In the genomic region with DNA sequence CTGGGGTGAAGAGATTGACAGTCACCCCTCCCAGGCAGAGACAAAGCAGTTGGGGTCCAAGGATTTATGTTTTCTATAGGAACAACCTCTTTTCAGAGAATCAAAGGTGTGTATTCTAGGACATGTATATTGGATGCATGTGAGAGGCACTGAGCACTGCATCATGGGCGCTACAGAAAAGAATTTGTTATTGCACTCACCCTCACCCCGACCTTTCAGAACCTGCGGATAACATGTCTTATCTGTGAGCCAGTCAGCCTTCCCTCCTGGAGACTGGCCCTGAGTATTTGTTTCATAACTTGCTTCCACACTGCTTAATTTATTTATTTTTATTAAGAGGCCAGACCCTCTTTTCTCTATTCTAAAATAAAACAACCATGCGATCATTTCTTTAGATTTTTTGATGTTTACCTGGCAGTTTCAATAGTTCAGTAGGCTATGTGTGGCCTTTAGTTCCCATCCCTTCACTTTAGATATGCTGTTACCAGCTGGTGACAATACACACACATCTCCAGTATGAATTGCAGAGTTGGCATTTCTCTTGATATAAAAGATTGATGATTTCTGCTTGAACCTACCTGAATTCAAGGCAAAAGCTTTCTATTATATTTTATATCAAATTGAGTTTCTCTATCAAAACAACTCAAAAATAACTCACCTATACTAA, we compare ENCODE assay signal across 33 cellular contexts. TPM values are rescaled to one million over a fixed set of nuclear protein-coding genes. Genes with fewer than 3 reads are reported as not detected.
"Had no signal": no experiment of that assay in that cellular context is flagged by ENCODE, and none has a peak within 500 bp of the region (broad histone marks: within the 10 kb centered on the region; RNA-seq: fewer than 3 reads in every experiment).

No MANE protein-coding gene starts in this region.

- H3K27ac ChIP-seq: colonic mucosa, esophagus muscularis mucosa, foreskin keratinocyte, left lung, lower lobe of right lung, ovary, suprapubic skin, transverse colon, upper lobe of right lung, uterus had no signal

- H3K27me3 ChIP-seq: colonic mucosa, esophagus muscularis mucosa, left lung, ovary, suprapubic skin, transverse colon, upper lobe of right lung, uterus had no signal

- H3K36me3 Mint-ChIP-seq: natural killer cell had no signal

- H3K36me3 ChIP-seq: colonic mucosa, left lung, lower lobe of right lung, ovary, suprapubic skin, transverse colon, upper lobe of right lung, uterus had no signal

- FAIRE-seq: endothelial cell of umbilical vein, kidney had no signal

- H3K4me1 Mint-ChIP-seq: natural killer cell had no signal

- DNase-seq: colonic mucosa; effector CD8-positive, alpha-beta T cell; foreskin keratinocyte; glutamatergic neuron; kidney; left lung; lower lobe of right lung; natural killer cell; occipital lobe; ovary; posterior cingulate gyrus; psoas muscle; stimulated activated CD4-positive, alpha-beta T cell treated with anti-CD3 and anti-CD28 coated beads, Interleukin-12 subunit alpha, Interleukin-12 subunit beta, amount 100 ng/mL, for 4 hours; stimulated activated CD4-positive, alpha-beta T cell treated with anti-CD3 and anti-CD28 coated beads, Interleukin-1b, Interleukin-23, amount 100 ng/mL, for 48 hours; stimulated activated CD4-positive, alpha-beta T cell treated with anti-CD3 and anti-CD28 coated beads, Interleukin-4, amount 100 ng/mL, for 1 hour; stimulated activated CD8-positive, alpha-beta memory T cell treated with anti-CD3 and anti-CD28 coated beads, Interleukin-4, amount 100 ng/mL, for 48 hours; stimulated activated naive CD4-positive, alpha-beta T cell; stimulated activated naive CD8-positive, alpha-beta T cell treated with anti-CD3 and anti-CD28 coated beads, Interleukin-15, amount 100 ng/mL, for 72 hours; transverse colon; upper lobe of right lung; uterus had no signal

- H3K4me1 ChIP-seq: colonic mucosa, left lung, lower lobe of right lung, transverse colon, upper lobe of right lung, uterus had no signal

- H3K4me3 Mint-ChIP-seq: dendritic cell treated with granulocyte-macrophage colony-stimulating factor and Interleukin-4, amounts not matched to agents 40 ng/mL and 50 ng/mL, for 4 days; natural killer cell; stimulated activated naive CD8-positive, alpha-beta T cell treated with anti-CD3 and anti-CD28 coated beads, Interleukin-15, amount 100 ng/mL, for 72 hours had no signal

- H3K9me3 Mint-ChIP-seq: natural killer cell had no signal

- H3K4me2 ChIP-seq: smooth muscle cell had no signal

- H3K27me3 Mint-ChIP-seq: dendritic cell treated with granulocyte-macrophage colony-stimulating factor and Interleukin-4, amounts not matched to agents 40 ng/mL and 50 ng/mL, for 4 days; stimulated activated naive CD8-positive, alpha-beta T cell treated with anti-CD3 and anti-CD28 coated beads, Interleukin-15, amount 100 ng/mL, for 72 hours had no signal

- H3K4me3 ChIP-seq: colonic mucosa, esophagus muscularis mucosa, left lung, lower lobe of right lung, ovary, psoas muscle, smooth muscle cell, suprapubic skin, transverse colon, upper lobe of right lung, uterus had no signal

- H3K27ac Mint-ChIP-seq: dendritic cell treated with granulocyte-macrophage colony-stimulating factor and Interleukin-4, amounts not matched to agents 40 ng/mL and 50 ng/mL, for 4 days; natural killer cell; stimulated activated naive CD8-positive, alpha-beta T cell treated with anti-CD3 and anti-CD28 coated beads, Interleukin-15, amount 100 ng/mL, for 72 hours had no signal

- H3K9me3 ChIP-seq: colonic mucosa, esophagus muscularis mucosa, left lung, lower lobe of right lung, ovary, psoas muscle, suprapubic skin, transverse colon, upper lobe of right lung, uterus had no signal

- ATAC-seq: foreskin keratinocyte; left lung; lower lobe of right lung; natural killer cell; psoas muscle; sciatic nerve; stimulated activated naive CD8-positive, alpha-beta T cell treated with anti-CD3 and anti-CD28 coated beads, Interleukin-15, amount 100 ng/mL, for 72 hours; upper lobe of right lung had no signal

RNA-seq across cellular contexts. Expression of a gene that starts 29.8 kb away (rescaled TPM):
- total RNA-seq: chondrocyte, endothelial cell of umbilical vein, epithelial cell of proximal tubule, fibroblast of lung, foreskin keratinocyte, kidney, left lung, lower lobe of right lung, mononuclear cell, natural killer cell, occipital lobe, renal cortical epithelial cell, sciatic nerve, smooth muscle cell, upper lobe of right lung had no signal
- polyA plus RNA-seq: endothelial cell of umbilical vein, fibroblast of lung, foreskin keratinocyte, neural cell had no signal

RNA-seq across cellular contexts. Expression of a gene that starts 30.4 kb away (rescaled TPM):
- total RNA-seq: chondrocyte, endothelial cell of umbilical vein, epithelial cell of proximal tubule, fibroblast of lung, foreskin keratinocyte, kidney, lower lobe of right lung, natural killer cell, occipital lobe, renal cortical epithelial cell, smooth muscle cell, suprapubic skin, upper lobe of right lung had no signal
- polyA plus RNA-seq: endothelial cell of umbilical vein, fibroblast of lung, foreskin keratinocyte, neural cell, ovary, smooth muscle cell had no signal
